ENCODE assay signal across 14 cellular contexts in genomic region chr13:49711218-49711863, GRCh38. TPM values are rescaled to one million over a fixed set of nuclear protein-coding genes. Genes with fewer than 3 reads are reported as not detected.
A peak's percentile ranks its signal among the peaks of the same experiment; 100 is the strongest.
DNase-seq lines count a peak whose midpoint lies in the region; ATAC-seq and TF ChIP-seq lines count a peak whose summit lies in the region.
"Had no signal": no experiment of that assay in that cellular context is flagged by ENCODE, and none has a peak within 500 bp of the region (broad histone marks: within the 10 kb centered on the region; RNA-seq: fewer than 3 reads in every experiment).

No MANE protein-coding gene starts in this region.

- no peak overlapping the region for H2AK5ac ChIP-seq in mesendoderm (ENCODE audit: low read length)

- H3K9me3 ChIP-seq in adrenal gland (replicated peaks in 1 of 3): peaks cover 0 to 16% (median 7%) of the 10 kb centered on the region in 3 donors

- H3K27ac ChIP-seq in adrenal gland (peak overlapping the region in 3 of 5 donors; percentile 59 to 63 (median 63)), mesendoderm (ENCODE audit: low read depth, low read length) (no peak overlapping the region)
- H3K27ac ChIP-seq: SJCRH30 had no signal

- no peak overlapping the region for H3K56ac ChIP-seq in mesendoderm (ENCODE audit: low read length)

- H3K4ac ChIP-seq in mesendoderm (ENCODE audit: low read depth, low read length): no peak overlapping the region

- H3K27ac Mint-ChIP-seq in glutamatergic neuron (ENCODE audit: unreplicated experiment) (peak overlapping the region; percentile 92), type B pancreatic cell (peak overlapping the region; percentile 34)
- H3K27ac Mint-ChIP-seq in stimulated activated effector memory CD8-positive, alpha-beta T cell treated with anti-CD3 and anti-CD28 coated beads, Interleukin-12 subunit alpha, Interleukin-12 subunit beta, amount 100 ng/mL, for 72 hours: no peak overlapping the region

- peak; percentile 46 for ATAC-seq in Right ventricle myocardium superior (ENCODE audit: poor library complexity)
- ATAC-seq in Right ventricle myocardium inferior: no peak
- no peak for ATAC-seq in stimulated activated effector memory CD8-positive, alpha-beta T cell treated with anti-CD3 and anti-CD28 coated beads, Interleukin-12 subunit alpha, Interleukin-12 subunit beta, amount 100 ng/mL, for 72 hours
- ATAC-seq: effector memory CD8-positive, alpha-beta T cell; GM12878 had no signal

- H3K4me1 Mint-ChIP-seq in glutamatergic neuron (ENCODE audit: low read depth, unreplicated experiment): peaks cover 33% of the 10 kb centered on the region
- no peaks in the 10 kb centered on the region for H3K4me1 Mint-ChIP-seq in type B pancreatic cell (ENCODE audit: unreplicated experiment)
- H3K4me1 Mint-ChIP-seq in stimulated activated effector memory CD8-positive, alpha-beta T cell treated with anti-CD3 and anti-CD28 coated beads, Interleukin-12 subunit alpha, Interleukin-12 subunit beta, amount 100 ng/mL, for 72 hours: no peaks in the 10 kb centered on the region

- no peak overlapping the region for H3K4me2 ChIP-seq in mesendoderm (ENCODE audit: low read length)

- no peak overlapping the region for H4K8ac ChIP-seq in mesendoderm (ENCODE audit: low read depth, low read length)

- peak in 1 of 2 donors; percentile 17 for TF ChIP-seq POLR2A in adrenal gland (IDR thresholded peaks at IDR 0.05)

- DNase-seq in Right ventricle myocardium superior (no peak), Right ventricle myocardium inferior (ENCODE audit: missing footprints) (no peak), adrenal gland (peak in 2 of 7 donors; percentile 30 to 44), glutamatergic neuron (no peak), type B pancreatic cell (ENCODE audit: extremely low spot score, unreplicated experiment) (no peak), GM10266 (ENCODE audit: extremely low spot score) (no peak), mesendoderm (no peak)
- no peak for DNase-seq in stimulated activated effector memory CD8-positive, alpha-beta T cell treated with anti-CD3 and anti-CD28 coated beads, Interleukin-12 subunit alpha, Interleukin-12 subunit beta, amount 100 ng/mL, for 72 hours (ENCODE audit: low spot score in 2 of 2)
- DNase-seq: activated CD8-positive, alpha-beta memory T cell treated with anti-CD3 and anti-CD28 coated beads, Interleukin-2, amount 50 U/mL, for 4 hours; effector memory CD8-positive, alpha-beta T cell; NCI-H524; SJCRH30 had no signal

- H3K36me3 Mint-ChIP-seq in glutamatergic neuron (ENCODE audit: unreplicated experiment): peaks cover 7% of the 10 kb centered on the region
- peaks cover 39% of the 10 kb centered on the region for H3K36me3 Mint-ChIP-seq in type B pancreatic cell
- H3K36me3 Mint-ChIP-seq in stimulated activated effector memory CD8-positive, alpha-beta T cell treated with anti-CD3 and anti-CD28 coated beads, Interleukin-12 subunit alpha, Interleukin-12 subunit beta, amount 100 ng/mL, for 72 hours: peaks cover 60% of the 10 kb centered on the region

- no peaks in the 10 kb centered on the region for H3K79me2 ChIP-seq in mesendoderm (ENCODE audit: control insufficient read depth, insufficient read depth, low read length)

- H2BK5ac ChIP-seq in mesendoderm (ENCODE audit: low read length): no peak overlapping the region

- peaks cover 5% of the 10 kb centered on the region for H3K9me3 Mint-ChIP-seq in glutamatergic neuron (ENCODE audit: unreplicated experiment)
- no peaks in the 10 kb centered on the region for H3K9me3 Mint-ChIP-seq in type B pancreatic cell
- H3K9me3 Mint-ChIP-seq in stimulated activated effector memory CD8-positive, alpha-beta T cell treated with anti-CD3 and anti-CD28 coated beads, Interleukin-12 subunit alpha, Interleukin-12 subunit beta, amount 100 ng/mL, for 72 hours: peaks cover 11% of the 10 kb centered on the region

- H3K27me3 Mint-ChIP-seq in glutamatergic neuron (ENCODE audit: unreplicated experiment) (peaks cover 2% of the 10 kb centered on the region), type B pancreatic cell (no peaks in the 10 kb centered on the region)
- H3K27me3 Mint-ChIP-seq: effector memory CD8-positive, alpha-beta T cell had no signal

- H3K79me1 ChIP-seq in mesendoderm (ENCODE audit: low read length): no peaks in the 10 kb centered on the region

- H3K36me3 ChIP-seq in adrenal gland (replicated peaks in 1 of 2) (peaks cover 0 to 16% of the 10 kb centered on the region in 2 donors), mesendoderm (ENCODE audit: control insufficient read depth, insufficient read depth, low read length) (no peaks in the 10 kb centered on the region)

- no peak overlapping the region for H2BK120ac ChIP-seq in mesendoderm (ENCODE audit: low read depth, low read length)

- no peak overlapping the region for H3K9ac ChIP-seq in mesendoderm (ENCODE audit: low read length)

- peak overlapping the region; percentile 37 for H3K4me3 Mint-ChIP-seq in glutamatergic neuron (ENCODE audit: unreplicated experiment)
- no peak overlapping the region for H3K4me3 Mint-ChIP-seq in type B pancreatic cell
- H3K4me3 Mint-ChIP-seq in stimulated activated effector memory CD8-positive, alpha-beta T cell treated with anti-CD3 and anti-CD28 coated beads, Interleukin-12 subunit alpha, Interleukin-12 subunit beta, amount 100 ng/mL, for 72 hours: no peak overlapping the region
- H3K4me3 Mint-ChIP-seq: effector memory CD8-positive, alpha-beta T cell had no signal

- 32 to 62% (median 47%) methylated on average over 2 of the region's 2 CpGs for WGBS in adrenal gland, 4 donors
- no CpG with 5 or more reads among the region's 2 CpGs for WGBS in mesendoderm (ENCODE audit: extremely low coverage, insufficient coverage, low lambda C conversion rate)

- H4K5ac ChIP-seq in mesendoderm (ENCODE audit: low read length): no peak overlapping the region

- no peak overlapping the region for H3K23ac ChIP-seq in mesendoderm (ENCODE audit: low read length)

- H3K4me3 ChIP-seq in adrenal gland (no peak overlapping the region), mesendoderm (ENCODE audit: low read length) (no peak overlapping the region)
- H3K4me3 ChIP-seq: GM12878, lung, SJCRH30 had no signal

- H3K4me1 ChIP-seq in adrenal gland (replicated peaks in 1 of 2) (peaks cover 5 to 17% of the 10 kb centered on the region in 2 donors), mesendoderm (ENCODE audit: control insufficient read depth, low read depth, low read length) (no peaks in the 10 kb centered on the region)
- H3K4me1 ChIP-seq: SJCRH30 had no signal

- H3K18ac ChIP-seq in mesendoderm (ENCODE audit: low read length): no peak overlapping the region

- no peak for TF ChIP-seq CTCF in adrenal gland (IDR thresholded peaks at IDR 0.05)
- TF ChIP-seq CTCF in glutamatergic neuron (IDR thresholded peaks at IDR 0.05; ENCODE audit: partially characterized antibody, unreplicated experiment): no peak
- TF ChIP-seq CTCF in type B pancreatic cell (conservative IDR thresholded peaks at IDR 0.05): no peak
- no peak for TF ChIP-seq CTCF in GM10266 (IDR thresholded peaks at IDR 0.05; ENCODE audit: control insufficient read depth, insufficient read depth, low read depth, missing control alignments)

- no peaks in the 10 kb centered on the region for H3K27me3 ChIP-seq in adrenal gland
- no peaks in the 10 kb centered on the region for H3K27me3 ChIP-seq in mesendoderm (ENCODE audit: insufficient read depth, low read length, poor library complexity)
- H3K27me3 ChIP-seq: SJCRH30 had no signal

- intact Hi-C loops in Right ventricle myocardium superior (cut with DNase I): no loop called here
- intact Hi-C loops in Right ventricle myocardium inferior (cut with DNase I): no loop called here
- intact Hi-C loops in adrenal gland (cut with DNase I): no loop called here

- no peak overlapping the region for H2BK15ac ChIP-seq in mesendoderm (replicated peaks; ENCODE audit: low read depth)

RNA-seq across cellular contexts. Expression of gene EBPL, which starts 20.1 kb away (rescaled TPM):
- total RNA-seq in Right ventricle myocardium superior: 5.5 TPM
- 5.8 TPM for total RNA-seq in Right ventricle myocardium inferior
- 100 to 1,000 TPM in 7 of 8 donors, 10 to 100 TPM in 1; 45.2 to 302 (median 205) TPM for total RNA-seq in adrenal gland
- polyA plus RNA-seq in adrenal gland: 10 to 100 TPM; 47.2 to 98.5 (median 83.4) TPM
- 26.4 TPM for total RNA-seq in glutamatergic neuron (ENCODE audit: unreplicated experiment)
- total RNA-seq in type B pancreatic cell (ENCODE audit: low replicate concordance): 32.2 and 56.5 TPM in 2 replicates
- polyA plus RNA-seq in mesendoderm (2013, experiment 1 of 2): 152 TPM
- polyA plus RNA-seq in mesendoderm (2013, experiment 2 of 2): 153 TPM
